8 cellular contexts compared by ENCODE assay signal in the genomic region with DNA sequence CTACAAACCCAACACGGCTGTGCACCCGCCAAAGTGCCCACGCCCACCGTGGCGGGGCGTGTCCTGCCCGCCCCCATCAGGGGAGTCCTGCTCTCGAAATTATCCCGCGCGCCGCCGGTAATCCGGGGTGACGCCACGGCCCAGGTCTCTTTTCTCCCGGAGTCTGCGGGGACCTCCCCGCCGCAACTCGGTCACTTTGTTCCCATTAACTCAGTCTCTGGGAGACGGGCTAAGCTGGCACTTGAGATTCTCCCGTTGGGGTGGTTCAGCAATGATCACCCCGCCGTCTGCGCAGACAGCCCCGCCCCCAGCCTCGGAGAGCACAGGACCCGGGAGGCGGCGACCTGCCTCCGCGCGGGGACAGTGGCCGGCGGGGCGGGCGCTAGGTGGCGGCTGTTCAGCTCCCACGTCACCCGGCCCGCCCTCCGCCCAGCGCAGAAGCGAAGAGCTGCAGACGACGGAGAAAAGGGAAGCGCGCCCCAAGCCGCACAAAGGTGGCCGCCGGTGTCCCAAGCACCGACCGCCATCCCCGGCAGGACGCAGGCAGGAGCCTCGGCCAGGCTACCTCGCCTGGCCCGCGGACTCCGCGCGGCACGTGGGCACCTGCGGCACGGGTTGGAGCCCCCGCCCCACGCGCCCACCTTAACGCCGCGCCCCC. TPM values are rescaled to one million over a fixed set of nuclear protein-coding genes. Genes with fewer than 3 reads are reported as not detected.
A peak's percentile ranks its signal among the peaks of the same experiment; 100 is the strongest.
DNase-seq lines count a peak whose midpoint lies in the region; ATAC-seq and TF ChIP-seq lines count a peak whose summit lies in the region.

No MANE protein-coding gene starts in this region.

- H3K27ac ChIP-seq in IMR-90 (ENCODE audit: insufficient read depth, low read length) (no peak overlapping the region), parathyroid adenoma (peak overlapping the region; percentile 63), upper lobe of left lung (peak overlapping the region; percentile 83 to 94 (median 86))

- no peak overlapping the region for H4K91ac ChIP-seq in IMR-90 (ENCODE audit: insufficient read depth, low read depth, low read length)

- no TSS peak for BruUV-seq in IMR-90 (replicated peaks; lab: Mats Ljungman, UMichigan)

- ATAC-seq in GM21576 (IDR thresholded peaks at IDR 0.05; ENCODE audit: unreplicated experiment) = peak; percentile 77
- peak; percentile 86 for ATAC-seq in IMR-90 (ENCODE audit: low read depth)
- peak; percentile 97 for ATAC-seq in Right ventricle myocardium inferior
- peak; percentile 96 to 98 for ATAC-seq in upper lobe of left lung (ENCODE audit: low FRiP score in 2 of 2)

- TF ChIP-seq CTCF in IMR-90 (conservative IDR thresholded peaks at IDR 0.05; ENCODE audit: low read depth, low read length) (no peak), parathyroid adenoma (IDR thresholded peaks at IDR 0.05) (peak; percentile 53), upper lobe of left lung (IDR thresholded peaks at IDR 0.05) (peak in 4 of 6 experiments; percentile 14 to 46 (median 38))

- CTCF ChIA-PET in IMR-90 (lab: Yijun Ruan, JAX) = interaction anchor here (0.7 kb wide), 1 partner anchor 567 kb away, joined by 3 read pairs; no protein-coding TSS in a partner anchor

- no peak overlapping the region for H3K14ac ChIP-seq in IMR-90 (replicated peaks; ENCODE audit: low read depth, low read length)

- in situ Hi-C loops in IMR-90 (cut with MboI; ENCODE audit: low sequenced_read_pairs) = no loop called here

- H3K4me3 ChIP-seq in IMR-90 (ENCODE audit: insufficient read depth, low read depth, low read length) (peak overlapping the region; percentile 50), parathyroid adenoma (ENCODE audit: low read depth, low read length) (peak overlapping the region; percentile 72), upper lobe of left lung (peak overlapping the region; percentile 70 to 91 (median 75))

- H2BK120ac ChIP-seq in IMR-90 (ENCODE audit: low read depth, low read length) = no peak overlapping the region

- no peak overlapping the region for H4K8ac ChIP-seq in IMR-90 (ENCODE audit: low read depth in 2 of 2, low read length in 2 of 2)

- peak overlapping the region; percentile 89 for H3K4me2 ChIP-seq in IMR-90 (ENCODE audit: low read depth, low read length)
- peak overlapping the region; percentile 95 for H3K4me2 ChIP-seq in parathyroid adenoma (ENCODE audit: low read length)

- H2BK5ac ChIP-seq in IMR-90 (ENCODE audit: low read depth, low read length, poor library complexity, severe bottlenecking) = no peak overlapping the region

- DNase-seq in EL (peak; percentile 57), IMR-90 (no peak), SIG-M5 (lab: John Stamatoyannopoulos, UW) (peak; percentile 48), activated gamma-delta T cell (lab: John Stamatoyannopoulos, UW) (peak; percentile 86), Right ventricle myocardium inferior (ENCODE audit: missing footprints) (peak; percentile 96), upper lobe of left lung (peak; percentile 96 to 98)

- H3K9ac ChIP-seq in IMR-90 (ENCODE audit: low read depth, low read length) = no peak overlapping the region
- no peak overlapping the region for H3K9ac ChIP-seq in parathyroid adenoma

- H3K4me1 ChIP-seq in IMR-90 (ENCODE audit: control insufficient read depth, insufficient read depth, low read length) (peaks cover 3% of the 10 kb centered on the region; the same call in 1 of the 2 replicates), parathyroid adenoma (no peaks in the 10 kb centered on the region), upper lobe of left lung (peaks cover 5 to 20% (median 12%) of the 10 kb centered on the region in 4 donors)

- H3K9me3 ChIP-seq in IMR-90 (ENCODE audit: control insufficient read depth, insufficient read depth, low read length) = no peaks in the 10 kb centered on the region
- H3K9me3 ChIP-seq in parathyroid adenoma (ENCODE audit: control insufficient read depth, low read length) = no peaks in the 10 kb centered on the region
- H3K9me3 ChIP-seq in upper lobe of left lung = no peaks in the 10 kb centered on the region

- H3K79me1 ChIP-seq in IMR-90 (ENCODE audit: low read depth in 1 of 2, low read length in 2 of 2) = no peaks in the 10 kb centered on the region

- dilution Hi-C loops in IMR-90 (cut with HindIII; ENCODE audit: low sequenced_read_pairs, unreplicated experiment) = no loop called here

- H2AK5ac ChIP-seq in IMR-90 (ENCODE audit: low read depth, low read length) = no peak overlapping the region

- no peak overlapping the region for H3K18ac ChIP-seq in IMR-90 (ENCODE audit: low read depth, low read length)

- H3K9me1 ChIP-seq in IMR-90 (ENCODE audit: insufficient read depth, low read length) = 0 out of 2 replicates have a peak, but pooled peaks cover 4% of the 10 kb centered on the region

- intact Hi-C loops in IMR-90 (cut with micrococcal nuclease) (no loop called here), Right ventricle myocardium inferior (cut with DNase I) (no loop called here)

- 1% methylated on average over 54 of the region's 72 CpGs; no CpG with 5 or more reads in 1 of the 2 experiments for WGBS in IMR-90 (ENCODE audit: extremely low coverage in 2 of 2, insufficient read length in 1 of 2), 2 experiments
- 0% methylated on average over 14 to 41 of the region's 72 CpGs for WGBS in upper lobe of left lung, 2 donors

- no peak overlapping the region for H3K23ac ChIP-seq in IMR-90 (ENCODE audit: low read depth, low read length)

- POLR2A ChIA-PET in IMR-90 (lab: Charles Lee; ENCODE audit: unreplicated experiment) = no interaction called here

- H2AK9ac ChIP-seq in IMR-90 (replicated peaks; ENCODE audit: low read depth, low read length, poor library complexity) = no peak overlapping the region

- no peaks in the 10 kb centered on the region for H4K20me1 ChIP-seq in IMR-90 (ENCODE audit: insufficient read depth, low read length)

- no peaks in the 10 kb centered on the region for H3K79me2 ChIP-seq in parathyroid adenoma

- no peak overlapping the region for H4K5ac ChIP-seq in IMR-90 (ENCODE audit: low read depth, low read length)

- H3K4ac ChIP-seq in IMR-90 (ENCODE audit: low read depth, low read length) = no peak overlapping the region

- H3K27me3 ChIP-seq in IMR-90 (ENCODE audit: control insufficient read depth, insufficient read depth, low read length) (peaks cover 64% of the 10 kb centered on the region), parathyroid adenoma (ENCODE audit: control insufficient read depth, insufficient read depth, low read length) (no peaks in the 10 kb centered on the region), upper lobe of left lung (no peaks in the 10 kb centered on the region)

- TF ChIP-seq POLR2A in IMR-90 (IDR thresholded peaks at IDR 0.05; ENCODE audit: low read depth, low read length) (no peak), upper lobe of left lung (IDR thresholded peaks at IDR 0.05) (peak in 3 of 4 donors; percentile 68 to 97 (median 81))

- TF ChIP-seq RAD21 in IMR-90 (IDR thresholded peaks at IDR 0.05; ENCODE audit: low read length) = no peak

- H3K56ac ChIP-seq in IMR-90 (ENCODE audit: extremely low read depth, insufficient read depth, low read length) = no peak overlapping the region

- no peaks in the 10 kb centered on the region for H3K36me3 ChIP-seq in IMR-90 (ENCODE audit: control insufficient read depth, insufficient read depth, low read length)
- H3K36me3 ChIP-seq in parathyroid adenoma (ENCODE audit: control insufficient read depth, insufficient read depth, low read length) = no peaks in the 10 kb centered on the region
- H3K36me3 ChIP-seq in upper lobe of left lung = no peaks in the 10 kb centered on the region

- no peak overlapping the region for H2BK20ac ChIP-seq in IMR-90 (ENCODE audit: low read depth, low read length)

- H2AFZ ChIP-seq in IMR-90 (replicated peaks; ENCODE audit: low read length, poor library complexity) = peak overlapping the region; percentile 86
- H2AFZ ChIP-seq in parathyroid adenoma = peak overlapping the region; percentile 99

- TF ChIP-seq EP300 in upper lobe of left lung (IDR thresholded peaks at IDR 0.05) = no peak

- H2BK15ac ChIP-seq in IMR-90 (ENCODE audit: low read depth, low read length) = no peak overlapping the region

TF ChIP-seq in IMR-90, 13 proteins besides CTCF, POLR2A, EP300 and RAD21 (continues in another document):
- TF ChIP-seq CHD1 (IDR thresholded peaks at IDR 0.05; ENCODE audit: low read depth, low read length) = no peak
- TF ChIP-seq CEBPB (IDR thresholded peaks at IDR 0.05; ENCODE audit: low read depth, low read length) = no peak
- no peak for TF ChIP-seq RCOR1 (IDR thresholded peaks at IDR 0.05; ENCODE audit: insufficient replicate concordance, low read length)
- no peak for TF ChIP-seq SMC3 (IDR thresholded peaks at IDR 0.05; ENCODE audit: low read depth, low read length)
- no peak for TF ChIP-seq FOS (IDR thresholded peaks at IDR 0.05; ENCODE audit: low read depth, low read length)
- no peak for TF ChIP-seq RFX5 (IDR thresholded peaks at IDR 0.05; ENCODE audit: low read depth, low read length)
- TF ChIP-seq, protein P1, sequence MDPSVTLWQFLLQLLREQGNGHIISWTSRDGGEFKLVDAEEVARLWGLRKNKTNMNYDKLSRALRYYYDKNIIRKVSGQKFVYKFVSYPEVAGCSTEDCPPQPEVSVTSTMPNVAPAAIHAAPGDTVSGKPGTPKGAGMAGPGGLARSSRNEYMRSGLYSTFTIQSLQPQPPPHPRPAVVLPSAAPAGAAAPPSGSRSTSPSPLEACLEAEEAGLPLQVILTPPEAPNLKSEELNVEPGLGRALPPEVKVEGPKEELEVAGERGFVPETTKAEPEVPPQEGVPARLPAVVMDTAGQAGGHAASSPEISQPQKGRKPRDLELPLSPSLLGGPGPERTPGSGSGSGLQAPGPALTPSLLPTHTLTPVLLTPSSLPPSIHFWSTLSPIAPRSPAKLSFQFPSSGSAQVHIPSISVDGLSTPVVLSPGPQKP (IDR thresholded peaks at IDR 0.05; ENCODE audit: borderline replicate concordance, low read depth, low read length) = no peak
- no peak for TF ChIP-seq NFE2L2 (IDR thresholded peaks at IDR 0.05; ENCODE audit: low read depth, low read length)
- no peak for TF ChIP-seq MAZ (IDR thresholded peaks at IDR 0.05; ENCODE audit: borderline replicate concordance, low read depth, low read length)
- no peak for TF ChIP-seq BHLHE40 (IDR thresholded peaks at IDR 0.05; ENCODE audit: low read depth, low read length)

RNA-seq across cellular contexts. Expression of a gene that starts 31.5 kb away (rescaled TPM):
- total RNA-seq in IMR-90 (2012; rRNA removed) (227 and 242 TPM in 2 replicates), Right ventricle myocardium inferior (121 TPM), upper lobe of left lung (100 to 1,000 TPM in 3 of 6 donors, 10 to 100 TPM in 3; 47.1 to 157 (median 96.9) TPM)
- polyA plus RNA-seq in IMR-90 (2012; rRNA removed) = 290 and 333 TPM in 2 replicates
- 375 and 435 TPM in 2 replicates for polyA plus RNA-seq in IMR-90 (2012; cell fraction: cytosol; rRNA removed)
- 143 and 157 TPM in 2 replicates for polyA plus RNA-seq in IMR-90 (2012; cell fraction: nucleus; rRNA removed; ENCODE audit: low replicate concordance)

RNA-seq across cellular contexts. Expression of a gene that starts 55.8 kb away (rescaled TPM):
- total RNA-seq in IMR-90 (2012; rRNA removed) = 15.3 and 23.3 TPM in 2 replicates
- 73.4 and 73.8 TPM in 2 replicates for polyA plus RNA-seq in IMR-90 (2012; rRNA removed)
- 36.3 and 46.1 TPM in 2 replicates for polyA plus RNA-seq in IMR-90 (2012; cell fraction: cytosol; rRNA removed)
- 316 and 398 TPM in 2 replicates for polyA plus RNA-seq in IMR-90 (2012; cell fraction: nucleus; rRNA removed; ENCODE audit: low replicate concordance)
- total RNA-seq in Right ventricle myocardium inferior = 13.1 TPM
- total RNA-seq in upper lobe of left lung = 10 to 100 TPM; 22.5 to 47.5 (median 35.4) TPM
